23 cellular contexts compared by ENCODE assay signal in the genomic region with DNA sequence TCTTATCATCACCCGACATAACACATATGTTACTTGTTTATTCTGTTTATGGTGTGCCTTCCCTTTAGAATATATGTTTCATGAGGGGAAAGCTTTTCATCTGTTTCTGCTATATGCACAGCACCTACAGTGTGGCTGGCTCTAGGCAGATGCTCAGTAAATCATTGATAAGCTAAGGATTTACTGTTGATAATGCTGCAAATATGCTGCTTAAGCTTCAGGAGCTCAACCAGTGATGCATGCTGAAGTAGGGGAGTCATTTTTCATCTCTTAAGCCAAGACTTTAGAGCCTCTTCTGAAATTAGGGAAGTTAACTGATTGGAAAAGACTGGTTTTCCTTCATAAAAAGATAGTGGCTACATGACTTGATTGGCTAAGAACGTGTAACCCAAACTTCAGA.
"Had no signal": no experiment of that assay in that cellular context is flagged by ENCODE, and none has a peak within 500 bp of the region (broad histone marks: within the 10 kb centered on the region; RNA-seq: fewer than 3 reads in every experiment).

No MANE protein-coding gene starts in this region.

- ATAC-seq: effector memory CD8-positive, alpha-beta T cell; gastrocnemius medialis; heart left ventricle; left colon; left ventricle myocardium superior; natural killer cell; right lobe of liver; stimulated activated naive B cell treated with anti-CD40 and anti-IgM and Interleukin-4, amounts not matched to agents 10 μg/mL and 1 μg/mL and 100 μg/mL, for 72 hours; upper lobe of right lung had no signal

- H3K4me1 ChIP-seq: gastrocnemius medialis, right lobe of liver, upper lobe of right lung had no signal

- H3K27me3 ChIP-seq: esophagus squamous epithelium, gastrocnemius medialis, heart left ventricle, ovary, right lobe of liver, suprapubic skin, transverse colon, upper lobe of right lung, uterus had no signal

- H3K4me3 ChIP-seq: esophagus squamous epithelium, gastrocnemius medialis, heart left ventricle, lung, ovary, right lobe of liver, suprapubic skin, transverse colon, upper lobe of right lung, uterus had no signal

- H3K9me3 ChIP-seq: esophagus squamous epithelium, gastrocnemius medialis, heart left ventricle, ovary, right lobe of liver, suprapubic skin, transverse colon, upper lobe of right lung, uterus had no signal

- H3K27ac ChIP-seq: esophagus squamous epithelium, gastrocnemius medialis, ovary, right lobe of liver, suprapubic skin, transverse colon, upper lobe of right lung had no signal

- H3K36me3 ChIP-seq: esophagus squamous epithelium, gastrocnemius medialis, heart left ventricle, ovary, right lobe of liver, suprapubic skin, transverse colon, upper lobe of right lung, uterus had no signal

- DNase-seq: cortex of kidney; effector memory CD8-positive, alpha-beta T cell; erythroblast; esophagus squamous epithelium; gastrocnemius medialis; heart left ventricle; hippocampal formation; left colon; left ventricle myocardium superior; natural killer cell; occipital lobe; ovary; right lobe of liver; small intestine; stimulated activated CD4-positive, alpha-beta T cell treated with anti-CD3 and anti-CD28 coated beads, Interleukin-15, amount 100 ng/mL, for 24 hours; stimulated activated CD4-positive, alpha-beta T cell treated with anti-CD3 and anti-CD28 coated beads, Interleukin-2, amount 100 ng/mL, for 48 hours; stimulated activated naive B cell treated with anti-CD40 and anti-IgM and Interleukin-4, amounts not matched to agents 10 μg/mL and 1 μg/mL and 100 μg/mL, for 72 hours; transverse colon; upper lobe of right lung; uterus had no signal

- FAIRE-seq: islet of Langerhans, small intestine had no signal
